Comparison of ENCODE assay signal across 1 cellular context in genomic region chr19:50669319-50670101, GRCh38.
TF ChIP-seq lines count a peak whose summit lies in the region.

No MANE protein-coding gene starts in this region.

TF ChIP-seq in H1, 55 proteins besides CTCF, POLR2A, EP300 and RAD21:
- peak; percentile 84 to 98; a peak in 3 of 4 replicates for TF ChIP-seq HDAC2 (IDR thresholded peaks at IDR 0.05; ENCODE audit: borderline replicate concordance in 1 of 2, low read depth in 2 of 2, low read length in 2 of 2)
- no peak for TF ChIP-seq SP1 (IDR thresholded peaks at IDR 0.05; ENCODE audit: low read depth, low read length)
- TF ChIP-seq BACH1 (IDR thresholded peaks at IDR 0.05; ENCODE audit: low read length): peak; percentile 93
- no peak for TF ChIP-seq ZNF274 (IDR thresholded peaks at IDR 0.05; ENCODE audit: borderline replicate concordance, extremely low read depth, low read length)
- TF ChIP-seq MAFK (IDR thresholded peaks at IDR 0.05; ENCODE audit: low read depth, low read length): no peak
- no peak for TF ChIP-seq TCF12 (IDR thresholded peaks at IDR 0.05; ENCODE audit: low read depth, low read length)
- TF ChIP-seq RXRA (IDR thresholded peaks at IDR 0.05; ENCODE audit: insufficient read depth, low read depth, low read length): no peak
- TF ChIP-seq KDM4A (IDR thresholded peaks at IDR 0.05; ENCODE audit: low read depth, low read length, severe bottlenecking): no peak
- peak; percentile 68; the same call in 1 of the 2 replicates for TF ChIP-seq KDM1A (IDR thresholded peaks at IDR 0.05; ENCODE audit: borderline replicate concordance, low read length)
